ENCODE assay signal across 15 cellular contexts in the genomic region with DNA sequence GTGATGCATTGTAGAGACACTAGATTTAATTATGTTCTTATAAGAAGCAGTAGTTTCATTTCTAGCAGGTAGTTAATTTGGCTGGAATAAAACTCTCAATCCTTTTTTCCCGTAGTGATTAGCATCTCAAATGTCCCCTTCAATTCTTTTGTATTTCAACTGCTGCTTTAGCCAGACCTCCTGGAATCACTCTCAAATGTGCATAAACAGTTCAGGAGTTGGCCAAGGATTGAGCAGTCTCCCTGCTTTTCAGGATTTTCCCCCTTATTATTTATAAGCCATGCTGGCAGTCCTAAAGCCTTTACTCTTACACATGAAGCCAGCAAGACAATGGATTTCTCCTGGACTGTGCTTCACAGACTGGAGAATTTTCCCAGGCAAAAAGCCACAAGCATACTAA.
DNase-seq lines count a peak whose midpoint lies in the region; ATAC-seq and TF ChIP-seq lines count a peak whose summit lies in the region.
"Had no signal": no experiment of that assay in that cellular context is flagged by ENCODE, and none has a peak within 500 bp of the region (broad histone marks: within the 10 kb centered on the region; RNA-seq: fewer than 3 reads in every experiment).

No MANE protein-coding gene starts in this region.

- no peaks in the 10 kb centered on the region for H3K9me3 ChIP-seq in HEK293 (ENCODE audit: control insufficient read depth, insufficient read depth, low read depth, low read length)
- no peaks in the 10 kb centered on the region for H3K9me3 ChIP-seq in iPS-20b (ENCODE audit: insufficient read depth, low read depth, low read length)
- H3K9me3 ChIP-seq: A549, BE2C had no signal

- no peak overlapping the region for H3K27ac ChIP-seq in HEK293 (ENCODE audit: extremely low read depth, low read depth, low read length)
- H3K27ac ChIP-seq in iPS-20b (ENCODE audit: low read length), result peak overlapping the region; percentile 49
- H3K27ac ChIP-seq: A549, C4-2B, HL-60 had no signal

- 0 out of 2 replicates have a peak overlapping the region, but pooled peaks have one; percentile 24 for H3K4me3 Mint-ChIP-seq in WTC11
- H3K4me3 Mint-ChIP-seq: CD4-positive, alpha-beta memory T cell had no signal

- peak overlapping the region; percentile 39; the same call in 1 of the 2 replicates for H3K27ac Mint-ChIP-seq in WTC11
- H3K27ac Mint-ChIP-seq: CD4-positive, alpha-beta memory T cell had no signal

- DNase-seq in WTC11 (ENCODE audit: low spot score), result no peak
- no peak for DNase-seq in hypothalamus (lab: John Stamatoyannopoulos, UW)
- no peak for DNase-seq in NCI-H1105 treated with DMSO at 0.1 percent for 48 hours (lab: John Stamatoyannopoulos, UW)
- DNase-seq: BE2C; CD4-positive, alpha-beta memory T cell; DMS79; IMR-90; KBM-7 had no signal

- H3K36me3 Mint-ChIP-seq in WTC11, result peaks cover 4% of the 10 kb centered on the region; the same call in 1 of the 2 replicates
- H3K36me3 Mint-ChIP-seq: CD4-positive, alpha-beta memory T cell had no signal

- H3K9ac ChIP-seq in iPS-20b (ENCODE audit: low read depth, low read length), result peak overlapping the region; percentile 6; the same call in 1 of the 2 replicates

- TF ChIP-seq CTCF in HEK293 (tag by site-specific recombination; IDR thresholded peaks at IDR 0.05), result no peak
- no peak for TF ChIP-seq CTCF in WTC11 (IDR thresholded peaks at IDR 0.05)

- ATAC-seq in WTC11 (peak; percentile 67; the same call in 1 of the 2 replicates), HG03025 (IDR thresholded peaks at IDR 0.05; ENCODE audit: low FRiP score, unreplicated experiment) (no peak)
- ATAC-seq: A549, GM12878 had no signal

- no peaks in the 10 kb centered on the region for H3K4me1 ChIP-seq in HEK293 (ENCODE audit: control insufficient read depth, insufficient read depth, low read length)
- H3K4me1 ChIP-seq in iPS-20b (ENCODE audit: insufficient read depth, low read length), result peaks cover 16% of the 10 kb centered on the region; the same call in 1 of the 2 replicates
- H3K4me1 ChIP-seq: A549, BE2C had no signal

- peaks cover 8% of the 10 kb centered on the region for H3K9me3 Mint-ChIP-seq in WTC11

- H3K36me3 ChIP-seq in HEK293 (ENCODE audit: control insufficient read depth in 2 of 2, insufficient read depth in 1 of 2, low read length in 2 of 2), result no peaks in the 10 kb centered on the region
- H3K36me3 ChIP-seq in iPS-20b (ENCODE audit: insufficient read depth, low read depth, low read length), result no peaks in the 10 kb centered on the region
- H3K36me3 ChIP-seq: BE2C had no signal

- H3K27me3 ChIP-seq in iPS-20b (ENCODE audit: insufficient read depth, low read length), result no peaks in the 10 kb centered on the region
- H3K27me3 ChIP-seq: BE2C had no signal

- POLR2A ChIA-PET in HEK293 (lab: Yijun Ruan, JAX) (no interaction called here), WTC11 (lab: Charles Lee) (no interaction called here)

- peaks cover 27% of the 10 kb centered on the region for H3K4me1 Mint-ChIP-seq in WTC11
- H3K4me1 Mint-ChIP-seq: CD4-positive, alpha-beta memory T cell had no signal

- H3K4me3 ChIP-seq in HEK293 (ENCODE audit: low read depth, low read length) (no peak overlapping the region), iPS-20b (ENCODE audit: low read length) (peak overlapping the region; percentile 32; the same call in 1 of the 2 replicates)
- H3K4me3 ChIP-seq: A549, GM12878 had no signal

- no peaks in the 10 kb centered on the region; the same call in 1 of the 2 replicates for H3K27me3 Mint-ChIP-seq in WTC11 (ENCODE audit: low read depth)

- CTCF ChIA-PET in HEK293 (lab: Yijun Ruan, JAX), result no interaction called here
- CTCF ChIA-PET in WTC11 (lab: Charles Lee), result no interaction called here

TF ChIP-seq in HEK293, 187 proteins besides CTCF, POLR2A, EP300 and RAD21:
- no peak for TF ChIP-seq ZNF792 (tag by site-specific recombination; IDR thresholded peaks at IDR 0.05)
- TF ChIP-seq, protein P1, sequence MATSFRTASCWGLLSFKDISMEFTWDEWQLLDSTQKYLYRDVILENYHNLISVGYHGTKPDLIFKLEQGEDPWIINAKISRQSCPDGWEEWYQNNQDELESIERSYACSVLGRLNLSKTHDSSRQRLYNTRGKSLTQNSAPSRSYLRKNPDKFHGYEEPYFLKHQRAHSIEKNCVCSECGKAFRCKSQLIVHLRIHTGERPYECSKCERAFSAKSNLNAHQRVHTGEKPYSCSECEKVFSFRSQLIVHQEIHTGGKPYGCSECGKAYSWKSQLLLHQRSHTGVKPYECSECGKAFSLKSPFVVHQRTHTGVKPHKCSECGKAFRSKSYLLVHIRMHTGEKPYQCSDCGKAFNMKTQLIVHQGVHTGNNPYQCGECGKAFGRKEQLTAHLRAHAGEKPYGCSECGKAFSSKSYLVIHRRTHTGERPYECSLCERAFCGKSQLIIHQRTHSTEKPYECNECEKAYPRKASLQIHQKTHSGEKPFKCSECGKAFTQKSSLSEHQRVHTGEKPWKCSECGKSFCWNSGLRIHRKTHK (tag by site-specific recombination; IDR thresholded peaks at IDR 0.05), result peak; percentile 34; the same call in 1 of the 2 replicates

TF ChIP-seq in WTC11, 78 proteins besides CTCF, POLR2A, EP300 and RAD21:
- no peak for TF ChIP-seq ZNF425 (CRISPR knock-in tag; conservative IDR thresholded peaks at IDR 0.05)
- TF ChIP-seq, protein P2, sequence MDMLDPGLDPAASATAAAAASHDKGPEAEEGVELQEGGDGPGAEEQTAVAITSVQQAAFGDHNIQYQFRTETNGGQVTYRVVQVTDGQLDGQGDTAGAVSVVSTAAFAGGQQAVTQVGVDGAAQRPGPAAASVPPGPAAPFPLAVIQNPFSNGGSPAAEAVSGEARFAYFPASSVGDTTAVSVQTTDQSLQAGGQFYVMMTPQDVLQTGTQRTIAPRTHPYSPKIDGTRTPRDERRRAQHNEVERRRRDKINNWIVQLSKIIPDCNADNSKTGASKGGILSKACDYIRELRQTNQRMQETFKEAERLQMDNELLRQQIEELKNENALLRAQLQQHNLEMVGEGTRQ (CRISPR knock-in tag; IDR thresholded peaks at IDR 0.05), result no peak
- no peak for TF ChIP-seq ZNF121 (CRISPR knock-in tag; IDR thresholded peaks at IDR 0.05)
